13 cellular contexts compared by ENCODE assay signal in the genomic region with DNA sequence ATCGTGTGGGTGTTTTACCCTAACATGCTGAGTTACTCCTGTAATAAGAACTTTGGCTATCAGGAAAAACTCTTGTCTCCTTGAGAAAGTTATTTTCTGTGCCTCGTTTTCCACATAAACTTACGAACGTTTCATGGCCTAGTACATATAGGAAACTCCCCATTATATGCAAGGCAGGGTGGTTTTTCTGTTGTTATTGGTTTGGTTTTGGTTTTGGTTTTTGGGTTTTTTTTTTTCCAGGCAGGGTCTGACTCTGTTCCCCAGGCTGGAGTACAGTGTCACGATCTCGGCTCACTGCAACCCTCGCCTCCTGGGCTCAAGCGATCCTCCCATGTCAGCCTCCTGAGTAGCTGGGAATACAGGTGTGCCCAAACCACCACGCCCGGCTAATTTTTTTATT. TPM values are rescaled to one million over a fixed set of nuclear protein-coding genes. Genes with fewer than 3 reads are reported as not detected.
"Had no signal": no experiment of that assay in that cellular context is flagged by ENCODE, and none has a peak within 500 bp of the region (broad histone marks: within the 10 kb centered on the region; RNA-seq: fewer than 3 reads in every experiment).

No MANE protein-coding gene starts in this region.

- H3K9me3 ChIP-seq: HAP-1 had no signal

- ATAC-seq: HCT116, HepG2, K562 had no signal

- DNase-seq: GM23248, GOT3, H7, HFFc6, IMR-90, KG1 had no signal

- H3K4me1 ChIP-seq: HAP-1 had no signal

- H3K9ac ChIP-seq: GM23248 had no signal

- H3K27ac Mint-ChIP-seq: HFFc6 had no signal

- H2AFZ ChIP-seq: GM23248 had no signal

- H3K27ac ChIP-seq: GM23248, HL-60 had no signal

- H3K4me3 Mint-ChIP-seq: HFFc6 had no signal

- H3K4me3 ChIP-seq: GM23248, HAP-1, K562 had no signal

- H3K36me3 ChIP-seq: HAP-1 had no signal

RNA-seq across cellular contexts. Expression of a gene that starts 5.5 kb away (rescaled TPM):
- total RNA-seq: GM23248, H4, H7, HepG2, HFFc6, HT1080, IMR-90, K562 had no signal

RNA-seq across cellular contexts. Expression of a gene that starts 21.9 kb away (rescaled TPM):
- total RNA-seq: GM23248, H4, H7, HepG2, HFFc6, HT1080, IMR-90, K562 had no signal

RNA-seq across cellular contexts. Expression of a gene that starts 26.8 kb away (rescaled TPM):
- total RNA-seq: GM23248, H4, H7, HepG2, HFFc6, HT1080, IMR-90, K562 had no signal

RNA-seq across cellular contexts. Expression of a gene that starts 39.6 kb away (rescaled TPM):
- total RNA-seq: GM23248, H4, H7, HepG2, HFFc6, HT1080, IMR-90, K562 had no signal
